In genomic region chr18:6479699-6480098, GRCh38 we compare ENCODE assay signal across 1 cellular context.
TF ChIP-seq lines count a peak whose summit lies in the region.

No MANE protein-coding gene starts in this region.

TF ChIP-seq in HepG2, 621 proteins besides CTCF, POLR2A, EP300 and RAD21 (continued from another document):
- TF ChIP-seq ZNF512B (CRISPR knock-in tag; IDR thresholded peaks at IDR 0.05; ENCODE audit: borderline replicate concordance) (no peak), BATF2 (CRISPR knock-in tag; IDR thresholded peaks at IDR 0.05) (no peak)
